ENCODE assay signal across 1 cellular context in the genomic region with DNA sequence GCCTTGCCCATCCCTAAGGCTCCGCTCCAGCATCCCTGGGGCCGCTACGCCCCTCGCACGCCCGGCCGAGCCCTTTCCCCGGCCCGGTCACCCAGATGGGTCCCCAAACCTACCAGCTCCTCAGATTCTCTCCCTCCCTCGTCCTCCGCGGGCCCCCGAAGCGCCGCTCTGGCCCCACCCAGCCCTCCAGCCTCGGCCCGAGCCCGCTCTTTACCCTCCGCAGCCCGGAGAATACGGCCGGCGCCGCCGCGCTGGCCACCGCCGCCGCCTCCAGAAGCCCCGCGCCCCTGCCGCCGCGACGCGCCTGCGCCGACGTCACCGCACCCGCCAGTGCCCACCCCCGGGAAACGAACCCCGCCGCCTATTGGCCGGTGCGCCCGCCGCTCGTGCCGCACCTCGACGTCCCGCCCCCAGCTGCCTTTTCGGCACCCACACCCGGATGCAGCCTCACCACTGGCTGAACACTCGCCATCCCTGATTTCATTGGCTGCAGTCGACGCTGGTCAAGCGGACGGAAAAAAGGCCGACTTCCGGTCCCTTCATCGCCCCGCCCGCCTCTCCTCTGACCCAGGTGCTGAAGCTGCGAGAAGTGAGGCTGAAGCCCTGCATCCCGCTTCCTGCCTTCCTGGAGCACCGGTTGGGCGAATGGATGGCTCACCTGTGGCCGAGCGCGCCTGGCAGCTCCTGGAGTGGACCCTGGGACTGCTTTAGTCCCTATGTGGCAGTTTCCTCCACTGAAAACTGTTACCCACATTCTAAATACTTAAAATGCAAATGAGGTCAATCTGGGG.
TF ChIP-seq lines count a peak whose summit lies in the region.

A gene (minus strand): TSS at position 292 of the 791 bp plus-strand sequence. CDS start 1,364 bp downstream, outside the sequence.

TF ChIP-seq in HEK293, 187 proteins besides CTCF, POLR2A, EP300 and RAD21 (continued from another document and continues in another):
- TF ChIP-seq, protein P1, sequence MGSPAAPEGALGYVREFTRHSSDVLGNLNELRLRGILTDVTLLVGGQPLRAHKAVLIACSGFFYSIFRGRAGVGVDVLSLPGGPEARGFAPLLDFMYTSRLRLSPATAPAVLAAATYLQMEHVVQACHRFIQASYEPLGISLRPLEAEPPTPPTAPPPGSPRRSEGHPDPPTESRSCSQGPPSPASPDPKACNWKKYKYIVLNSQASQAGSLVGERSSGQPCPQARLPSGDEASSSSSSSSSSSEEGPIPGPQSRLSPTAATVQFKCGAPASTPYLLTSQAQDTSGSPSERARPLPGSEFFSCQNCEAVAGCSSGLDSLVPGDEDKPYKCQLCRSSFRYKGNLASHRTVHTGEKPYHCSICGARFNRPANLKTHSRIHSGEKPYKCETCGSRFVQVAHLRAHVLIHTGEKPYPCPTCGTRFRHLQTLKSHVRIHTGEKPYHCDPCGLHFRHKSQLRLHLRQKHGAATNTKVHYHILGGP (tag by site-specific recombination; IDR thresholded peaks at IDR 0.05): no peak
- TF ChIP-seq ZNF341 (tag by site-specific recombination; IDR thresholded peaks at IDR 0.05; ENCODE audit: low read depth) (peak; percentile 92), MEIS1 (CRISPR knock-in tag; IDR thresholded peaks at IDR 0.05; ENCODE audit: borderline replicate concordance) (no peak), ZNF571 (tag by site-specific recombination; IDR thresholded peaks at IDR 0.05) (no peak), KLF1 (tag by site-specific recombination; IDR thresholded peaks at IDR 0.05) (peak; percentile 79), ZNF624 (tag by site-specific recombination; IDR thresholded peaks at IDR 0.05) (no peak), SETDB1 (IDR thresholded peaks at IDR 0.05; ENCODE audit: insufficient read length, low read length) (no peak), KLF7 (tag by site-specific recombination; IDR thresholded peaks at IDR 0.05; ENCODE audit: borderline replicate concordance) (peak; percentile 51; the same call in 1 of the 2 replicates), SP3 (tag by site-specific recombination; IDR thresholded peaks at IDR 0.05) (peak; percentile 81), ZBTB48 (tag by site-specific recombination; IDR thresholded peaks at IDR 0.05) (peak; percentile 84; the same call in 1 of the 2 replicates), YY2 (tag by site-specific recombination; IDR thresholded peaks at IDR 0.05) (no peak), ZNF747 (tag by site-specific recombination; IDR thresholded peaks at IDR 0.05) (no peak), ZNF394 (tag by site-specific recombination; IDR thresholded peaks at IDR 0.05; ENCODE audit: borderline replicate concordance) (no peak), ZNF621 (tag by site-specific recombination; IDR thresholded peaks at IDR 0.05) (no peak), ZNF830 (tag by site-specific recombination; IDR thresholded peaks at IDR 0.05; ENCODE audit: low read depth) (no peak), SCRT1 (tag by site-specific recombination; IDR thresholded peaks at IDR 0.05; ENCODE audit: borderline replicate concordance) (peak; percentile 90; the same call in 1 of the 2 replicates), GLI2 (tag by site-specific recombination; IDR thresholded peaks at IDR 0.05; ENCODE audit: borderline replicate concordance, low read depth) (no peak), ZNF530 (tag by site-specific recombination; IDR thresholded peaks at IDR 0.05; ENCODE audit: low read depth) (no peak), BCL11B (tag by site-specific recombination; IDR thresholded peaks at IDR 0.05; ENCODE audit: low read depth) (no peak), ZNF214 (tag by site-specific recombination; IDR thresholded peaks at IDR 0.05; ENCODE audit: borderline replicate concordance) (no peak), ZNF560 (tag by site-specific recombination; IDR thresholded peaks at IDR 0.05; ENCODE audit: borderline replicate concordance) (no peak), ZNF311 (tag by site-specific recombination; IDR thresholded peaks at IDR 0.05; ENCODE audit: borderline replicate concordance) (no peak), SALL2 (tag by site-specific recombination; IDR thresholded peaks at IDR 0.05; ENCODE audit: borderline replicate concordance) (no peak), ZNF548 (tag by site-specific recombination; IDR thresholded peaks at IDR 0.05) (no peak), ZNF404 (tag by site-specific recombination; IDR thresholded peaks at IDR 0.05) (no peak), ZNF76 (tag by site-specific recombination; IDR thresholded peaks at IDR 0.05; ENCODE audit: borderline replicate concordance, low read depth) (peak; percentile 38; the same call in 1 of the 2 replicates), ZNF366 (tag by site-specific recombination; conservative IDR thresholded peaks at IDR 0.05) (peak; percentile 80), ZNF146 (tag by site-specific recombination; IDR thresholded peaks at IDR 0.05) (no peak)
- TF ChIP-seq, protein P2, sequence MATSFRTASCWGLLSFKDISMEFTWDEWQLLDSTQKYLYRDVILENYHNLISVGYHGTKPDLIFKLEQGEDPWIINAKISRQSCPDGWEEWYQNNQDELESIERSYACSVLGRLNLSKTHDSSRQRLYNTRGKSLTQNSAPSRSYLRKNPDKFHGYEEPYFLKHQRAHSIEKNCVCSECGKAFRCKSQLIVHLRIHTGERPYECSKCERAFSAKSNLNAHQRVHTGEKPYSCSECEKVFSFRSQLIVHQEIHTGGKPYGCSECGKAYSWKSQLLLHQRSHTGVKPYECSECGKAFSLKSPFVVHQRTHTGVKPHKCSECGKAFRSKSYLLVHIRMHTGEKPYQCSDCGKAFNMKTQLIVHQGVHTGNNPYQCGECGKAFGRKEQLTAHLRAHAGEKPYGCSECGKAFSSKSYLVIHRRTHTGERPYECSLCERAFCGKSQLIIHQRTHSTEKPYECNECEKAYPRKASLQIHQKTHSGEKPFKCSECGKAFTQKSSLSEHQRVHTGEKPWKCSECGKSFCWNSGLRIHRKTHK (tag by site-specific recombination; IDR thresholded peaks at IDR 0.05): no peak
- TF ChIP-seq, protein P3, sequence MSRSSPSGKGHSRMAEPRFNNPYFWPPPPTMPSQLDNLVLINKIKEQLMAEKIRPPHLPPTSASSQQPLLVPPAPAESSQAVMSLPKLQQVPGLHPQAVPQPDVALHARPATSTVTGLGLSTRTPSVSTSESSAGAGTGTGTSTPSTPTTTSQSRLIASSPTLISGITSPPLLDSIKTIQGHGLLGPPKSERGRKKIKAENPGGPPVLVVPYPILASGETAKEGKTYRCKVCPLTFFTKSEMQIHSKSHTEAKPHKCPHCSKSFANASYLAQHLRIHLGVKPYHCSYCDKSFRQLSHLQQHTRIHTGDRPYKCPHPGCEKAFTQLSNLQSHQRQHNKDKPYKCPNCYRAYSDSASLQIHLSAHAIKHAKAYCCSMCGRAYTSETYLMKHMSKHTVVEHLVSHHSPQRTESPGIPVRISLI (tag by site-specific recombination; IDR thresholded peaks at IDR 0.05): peak; percentile 91; the same call in 1 of the 2 replicates
- TF ChIP-seq, protein P4, sequence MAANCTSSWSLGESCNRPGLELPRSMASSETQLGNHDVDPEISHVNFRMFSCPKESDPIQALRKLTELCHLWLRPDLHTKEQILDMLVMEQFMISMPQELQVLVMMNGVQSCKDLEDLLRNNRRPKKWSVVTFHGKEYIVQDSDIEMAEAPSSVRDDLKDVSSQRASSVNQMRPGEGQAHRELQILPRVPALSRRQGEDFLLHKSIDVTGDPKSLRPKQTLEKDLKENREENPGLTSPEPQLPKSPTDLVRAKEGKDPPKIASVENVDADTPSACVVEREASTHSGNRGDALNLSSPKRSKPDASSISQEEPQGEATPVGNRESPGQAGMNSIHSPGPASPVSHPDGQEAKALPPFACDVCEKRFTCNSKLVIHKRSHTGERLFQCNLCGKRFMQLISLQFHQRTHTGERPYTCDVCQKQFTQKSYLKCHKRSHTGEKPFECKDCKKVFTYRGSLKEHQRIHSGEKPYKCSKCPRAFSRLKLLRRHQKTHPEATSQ (tag by site-specific recombination; IDR thresholded peaks at IDR 0.05): no peak; the same call in 1 of the 2 replicates
- TF ChIP-seq, protein P5, sequence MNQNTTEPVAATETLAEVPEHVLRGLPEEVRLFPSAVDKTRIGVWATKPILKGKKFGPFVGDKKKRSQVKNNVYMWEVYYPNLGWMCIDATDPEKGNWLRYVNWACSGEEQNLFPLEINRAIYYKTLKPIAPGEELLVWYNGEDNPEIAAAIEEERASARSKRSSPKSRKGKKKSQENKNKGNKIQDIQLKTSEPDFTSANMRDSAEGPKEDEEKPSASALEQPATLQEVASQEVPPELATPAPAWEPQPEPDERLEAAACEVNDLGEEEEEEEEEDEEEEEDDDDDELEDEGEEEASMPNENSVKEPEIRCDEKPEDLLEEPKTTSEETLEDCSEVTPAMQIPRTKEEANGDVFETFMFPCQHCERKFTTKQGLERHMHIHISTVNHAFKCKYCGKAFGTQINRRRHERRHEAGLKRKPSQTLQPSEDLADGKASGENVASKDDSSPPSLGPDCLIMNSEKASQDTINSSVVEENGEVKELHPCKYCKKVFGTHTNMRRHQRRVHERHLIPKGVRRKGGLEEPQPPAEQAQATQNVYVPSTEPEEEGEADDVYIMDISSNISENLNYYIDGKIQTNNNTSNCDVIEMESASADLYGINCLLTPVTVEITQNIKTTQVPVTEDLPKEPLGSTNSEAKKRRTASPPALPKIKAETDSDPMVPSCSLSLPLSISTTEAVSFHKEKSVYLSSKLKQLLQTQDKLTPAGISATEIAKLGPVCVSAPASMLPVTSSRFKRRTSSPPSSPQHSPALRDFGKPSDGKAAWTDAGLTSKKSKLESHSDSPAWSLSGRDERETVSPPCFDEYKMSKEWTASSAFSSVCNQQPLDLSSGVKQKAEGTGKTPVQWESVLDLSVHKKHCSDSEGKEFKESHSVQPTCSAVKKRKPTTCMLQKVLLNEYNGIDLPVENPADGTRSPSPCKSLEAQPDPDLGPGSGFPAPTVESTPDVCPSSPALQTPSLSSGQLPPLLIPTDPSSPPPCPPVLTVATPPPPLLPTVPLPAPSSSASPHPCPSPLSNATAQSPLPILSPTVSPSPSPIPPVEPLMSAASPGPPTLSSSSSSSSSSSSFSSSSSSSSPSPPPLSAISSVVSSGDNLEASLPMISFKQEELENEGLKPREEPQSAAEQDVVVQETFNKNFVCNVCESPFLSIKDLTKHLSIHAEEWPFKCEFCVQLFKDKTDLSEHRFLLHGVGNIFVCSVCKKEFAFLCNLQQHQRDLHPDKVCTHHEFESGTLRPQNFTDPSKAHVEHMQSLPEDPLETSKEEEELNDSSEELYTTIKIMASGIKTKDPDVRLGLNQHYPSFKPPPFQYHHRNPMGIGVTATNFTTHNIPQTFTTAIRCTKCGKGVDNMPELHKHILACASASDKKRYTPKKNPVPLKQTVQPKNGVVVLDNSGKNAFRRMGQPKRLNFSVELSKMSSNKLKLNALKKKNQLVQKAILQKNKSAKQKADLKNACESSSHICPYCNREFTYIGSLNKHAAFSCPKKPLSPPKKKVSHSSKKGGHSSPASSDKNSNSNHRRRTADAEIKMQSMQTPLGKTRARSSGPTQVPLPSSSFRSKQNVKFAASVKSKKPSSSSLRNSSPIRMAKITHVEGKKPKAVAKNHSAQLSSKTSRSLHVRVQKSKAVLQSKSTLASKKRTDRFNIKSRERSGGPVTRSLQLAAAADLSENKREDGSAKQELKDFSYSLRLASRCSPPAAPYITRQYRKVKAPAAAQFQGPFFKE (tag by site-specific recombination; IDR thresholded peaks at IDR 0.05; ENCODE audit: borderline replicate concordance): no peak
- TF ChIP-seq, protein P6, sequence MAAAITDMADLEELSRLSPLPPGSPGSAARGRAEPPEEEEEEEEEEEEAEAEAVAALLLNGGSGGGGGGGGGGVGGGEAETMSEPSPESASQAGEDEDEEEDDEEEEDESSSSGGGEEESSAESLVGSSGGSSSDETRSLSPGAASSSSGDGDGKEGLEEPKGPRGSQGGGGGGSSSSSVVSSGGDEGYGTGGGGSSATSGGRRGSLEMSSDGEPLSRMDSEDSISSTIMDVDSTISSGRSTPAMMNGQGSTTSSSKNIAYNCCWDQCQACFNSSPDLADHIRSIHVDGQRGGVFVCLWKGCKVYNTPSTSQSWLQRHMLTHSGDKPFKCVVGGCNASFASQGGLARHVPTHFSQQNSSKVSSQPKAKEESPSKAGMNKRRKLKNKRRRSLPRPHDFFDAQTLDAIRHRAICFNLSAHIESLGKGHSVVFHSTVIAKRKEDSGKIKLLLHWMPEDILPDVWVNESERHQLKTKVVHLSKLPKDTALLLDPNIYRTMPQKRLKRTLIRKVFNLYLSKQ (tag by site-specific recombination; IDR thresholded peaks at IDR 0.05; ENCODE audit: borderline replicate concordance): no peak
- TF ChIP-seq, protein P7, sequence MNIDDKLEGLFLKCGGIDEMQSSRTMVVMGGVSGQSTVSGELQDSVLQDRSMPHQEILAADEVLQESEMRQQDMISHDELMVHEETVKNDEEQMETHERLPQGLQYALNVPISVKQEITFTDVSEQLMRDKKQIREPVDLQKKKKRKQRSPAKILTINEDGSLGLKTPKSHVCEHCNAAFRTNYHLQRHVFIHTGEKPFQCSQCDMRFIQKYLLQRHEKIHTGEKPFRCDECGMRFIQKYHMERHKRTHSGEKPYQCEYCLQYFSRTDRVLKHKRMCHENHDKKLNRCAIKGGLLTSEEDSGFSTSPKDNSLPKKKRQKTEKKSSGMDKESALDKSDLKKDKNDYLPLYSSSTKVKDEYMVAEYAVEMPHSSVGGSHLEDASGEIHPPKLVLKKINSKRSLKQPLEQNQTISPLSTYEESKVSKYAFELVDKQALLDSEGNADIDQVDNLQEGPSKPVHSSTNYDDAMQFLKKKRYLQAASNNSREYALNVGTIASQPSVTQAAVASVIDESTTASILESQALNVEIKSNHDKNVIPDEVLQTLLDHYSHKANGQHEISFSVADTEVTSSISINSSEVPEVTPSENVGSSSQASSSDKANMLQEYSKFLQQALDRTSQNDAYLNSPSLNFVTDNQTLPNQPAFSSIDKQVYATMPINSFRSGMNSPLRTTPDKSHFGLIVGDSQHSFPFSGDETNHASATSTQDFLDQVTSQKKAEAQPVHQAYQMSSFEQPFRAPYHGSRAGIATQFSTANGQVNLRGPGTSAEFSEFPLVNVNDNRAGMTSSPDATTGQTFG (tag by site-specific recombination; IDR thresholded peaks at IDR 0.05; ENCODE audit: borderline replicate concordance): no peak
- TF ChIP-seq, protein P8, sequence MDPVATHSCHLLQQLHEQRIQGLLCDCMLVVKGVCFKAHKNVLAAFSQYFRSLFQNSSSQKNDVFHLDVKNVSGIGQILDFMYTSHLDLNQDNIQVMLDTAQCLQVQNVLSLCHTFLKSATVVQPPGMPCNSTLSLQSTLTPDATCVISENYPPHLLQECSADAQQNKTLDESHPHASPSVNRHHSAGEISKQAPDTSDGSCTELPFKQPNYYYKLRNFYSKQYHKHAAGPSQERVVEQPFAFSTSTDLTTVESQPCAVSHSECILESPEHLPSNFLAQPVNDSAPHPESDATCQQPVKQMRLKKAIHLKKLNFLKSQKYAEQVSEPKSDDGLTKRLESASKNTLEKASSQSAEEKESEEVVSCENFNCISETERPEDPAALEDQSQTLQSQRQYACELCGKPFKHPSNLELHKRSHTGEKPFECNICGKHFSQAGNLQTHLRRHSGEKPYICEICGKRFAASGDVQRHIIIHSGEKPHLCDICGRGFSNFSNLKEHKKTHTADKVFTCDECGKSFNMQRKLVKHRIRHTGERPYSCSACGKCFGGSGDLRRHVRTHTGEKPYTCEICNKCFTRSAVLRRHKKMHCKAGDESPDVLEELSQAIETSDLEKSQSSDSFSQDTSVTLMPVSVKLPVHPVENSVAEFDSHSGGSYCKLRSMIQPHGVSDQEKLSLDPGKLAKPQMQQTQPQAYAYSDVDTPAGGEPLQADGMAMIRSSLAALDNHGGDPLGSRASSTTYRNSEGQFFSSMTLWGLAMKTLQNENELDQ (tag by site-specific recombination; IDR thresholded peaks at IDR 0.05; ENCODE audit: low read depth): no peak
